18 cellular contexts compared by ENCODE assay signal in genomic region chr9:124213396-124213795, GRCh38.
"Had no signal": no experiment of that assay in that cellular context is flagged by ENCODE, and none has a peak within 500 bp of the region (broad histone marks: within the 10 kb centered on the region; RNA-seq: fewer than 3 reads in every experiment).

No MANE protein-coding gene starts in this region.

- H3K27ac Mint-ChIP-seq: activated T-cell treated with anti-CD3 and anti-CD28 coated beads, Interleukin-2, amount 50 U/mL, for 72 hours; progenitor cell of endocrine pancreas; stimulated activated naive CD8-positive, alpha-beta T cell treated with anti-CD3 and anti-CD28 coated beads, Interleukin-15, amount 100 ng/mL, for 72 hours had no signal

- DNase-seq: activated CD4-positive, alpha-beta T cell treated with anti-CD3 and anti-CD28 coated beads, Interleukin-2, amount 50 U/mL, for 48 hours; activated naive CD8-positive, alpha-beta T cell treated with anti-CD3 and anti-CD28 coated beads, Interleukin-2, amount 10 ng/mL, durations not matched to agents 7 days and 5 days; activated T-cell treated with anti-CD3 and anti-CD28 coated beads, Interleukin-2, amount 50 U/mL, for 72 hours; effector CD8-positive, alpha-beta T cell; foreskin keratinocyte; lower lobe of right lung; naive thymus-derived CD4-positive, alpha-beta T cell; nucleus accumbens; right cardiac atrium; small intestine; stimulated activated CD4-positive, alpha-beta T cell treated with anti-CD3 and anti-CD28 coated beads, Interleukin-4, amount 100 ng/mL, for 4 hours; stimulated activated CD8-positive, alpha-beta memory T cell treated with anti-CD3 and anti-CD28 coated beads, Interleukin-4, amount 100 ng/mL, for 48 hours; T-helper 1 cell had no signal

- H3K4me1 ChIP-seq: foreskin keratinocyte had no signal

- H3K4me3 Mint-ChIP-seq: activated T-cell treated with anti-CD3 and anti-CD28 coated beads, Interleukin-2, amount 50 U/mL, for 72 hours; naive thymus-derived CD4-positive, alpha-beta T cell; stimulated activated naive CD8-positive, alpha-beta T cell treated with anti-CD3 and anti-CD28 coated beads, Interleukin-15, amount 100 ng/mL, for 72 hours had no signal

- H3K27ac ChIP-seq: foreskin keratinocyte, lower lobe of right lung, SK-N-MC, thoracic aorta, VCaP had no signal

- H3K4me3 ChIP-seq: lower lobe of right lung, SK-N-MC, thoracic aorta had no signal

- H3K9me3 Mint-ChIP-seq: activated naive CD8-positive, alpha-beta T cell treated with anti-CD3 and anti-CD28 coated beads, Interleukin-2, amount 10 ng/mL, durations not matched to agents 7 days and 5 days; activated T-cell treated with anti-CD3 and anti-CD28 coated beads, Interleukin-2, amount 50 U/mL, for 72 hours; stimulated activated naive CD8-positive, alpha-beta T cell treated with anti-CD3 and anti-CD28 coated beads, Interleukin-15, amount 100 ng/mL, for 72 hours had no signal

- H3K9me3 ChIP-seq: lower lobe of right lung, thoracic aorta had no signal

- ATAC-seq: activated T-cell treated with anti-CD3 and anti-CD28 coated beads, Interleukin-2, amount 50 U/mL, for 72 hours; foreskin keratinocyte; lower lobe of right lung; naive thymus-derived CD4-positive, alpha-beta T cell; stimulated activated naive CD8-positive, alpha-beta T cell treated with anti-CD3 and anti-CD28 coated beads, Interleukin-15, amount 100 ng/mL, for 72 hours had no signal

- H3K36me3 Mint-ChIP-seq: activated naive CD8-positive, alpha-beta T cell treated with anti-CD3 and anti-CD28 coated beads, Interleukin-2, amount 10 ng/mL, durations not matched to agents 7 days and 5 days had no signal

- H3K27me3 Mint-ChIP-seq: activated naive CD8-positive, alpha-beta T cell treated with anti-CD3 and anti-CD28 coated beads, Interleukin-2, amount 10 ng/mL, durations not matched to agents 7 days and 5 days; naive thymus-derived CD4-positive, alpha-beta T cell had no signal

- H3K36me3 ChIP-seq: lower lobe of right lung, thoracic aorta had no signal
